Comparison of ENCODE assay signal across 6 cellular contexts in genomic region chr1:72757843-72758242, GRCh38.
"Had no signal": no experiment of that assay in that cellular context is flagged by ENCODE, and none has a peak within 500 bp of the region (broad histone marks: within the 10 kb centered on the region; RNA-seq: fewer than 3 reads in every experiment).

No MANE protein-coding gene starts in this region.

- H3K27ac ChIP-seq: HL-60, KMS-11 had no signal

- DNase-seq: Karpas-422, KBM-7, KG1 had no signal

- H3K4me2 ChIP-seq: KMS-11 had no signal

- H3K9ac ChIP-seq: KMS-11 had no signal

- FAIRE-seq: HTR-8/SVneo had no signal
